In genomic region chr10:21519327-21519933, GRCh38 we compare ENCODE assay signal across 9 cellular contexts. TPM values are rescaled to one million over a fixed set of nuclear protein-coding genes. Genes with fewer than 3 reads are reported as not detected.
DNase-seq lines count a peak whose midpoint lies in the region; ATAC-seq lines count a peak whose summit lies in the region.
"Had no signal": no experiment of that assay in that cellular context is flagged by ENCODE, and none has a peak within 500 bp of the region (broad histone marks: within the 10 kb centered on the region; RNA-seq: fewer than 3 reads in every experiment).

No MANE protein-coding gene starts in this region.

- peaks cover 79% of the 10 kb centered on the region for H3K27me3 Mint-ChIP-seq in activated CD8-positive, alpha-beta T cell treated with anti-CD3 and anti-CD28 coated beads, Interleukin-2, amount 10 ng/mL, durations not matched to agents 7 days and 5 days (ENCODE audit: low read depth)
- peaks cover 97% of the 10 kb centered on the region for H3K27me3 Mint-ChIP-seq in stimulated activated naive CD8-positive, alpha-beta T cell treated with anti-CD3 and anti-CD28 coated beads, Interleukin-15, amount 100 ng/mL, for 72 hours

- H3K27ac Mint-ChIP-seq in activated CD8-positive, alpha-beta T cell treated with anti-CD3 and anti-CD28 coated beads, Interleukin-2, amount 10 ng/mL, durations not matched to agents 7 days and 5 days, result no peak overlapping the region
- no peak overlapping the region for H3K27ac Mint-ChIP-seq in stimulated activated naive CD8-positive, alpha-beta T cell treated with anti-CD3 and anti-CD28 coated beads, Interleukin-15, amount 100 ng/mL, for 72 hours

- H3K27me3 ChIP-seq in iPS-20b (ENCODE audit: insufficient read depth, low read length), result peaks cover 49% of the 10 kb centered on the region; the same call in 1 of the 2 replicates

- peak overlapping the region; percentile 72 for H3K4me3 Mint-ChIP-seq in activated CD8-positive, alpha-beta T cell treated with anti-CD3 and anti-CD28 coated beads, Interleukin-2, amount 10 ng/mL, durations not matched to agents 7 days and 5 days
- peak overlapping the region; percentile 84 to 86 for H3K4me3 Mint-ChIP-seq in stimulated activated naive CD8-positive, alpha-beta T cell treated with anti-CD3 and anti-CD28 coated beads, Interleukin-15, amount 100 ng/mL, for 72 hours

- H3K4me1 Mint-ChIP-seq in activated CD8-positive, alpha-beta T cell treated with anti-CD3 and anti-CD28 coated beads, Interleukin-2, amount 10 ng/mL, durations not matched to agents 7 days and 5 days (ENCODE audit: low read depth), result peaks cover 38% of the 10 kb centered on the region
- H3K4me1 Mint-ChIP-seq in stimulated activated naive CD8-positive, alpha-beta T cell treated with anti-CD3 and anti-CD28 coated beads, Interleukin-15, amount 100 ng/mL, for 72 hours, result peaks cover 45% of the 10 kb centered on the region

- no peaks in the 10 kb centered on the region for H3K9me3 Mint-ChIP-seq in activated CD8-positive, alpha-beta T cell treated with anti-CD3 and anti-CD28 coated beads, Interleukin-2, amount 10 ng/mL, durations not matched to agents 7 days and 5 days (ENCODE audit: insufficient read depth)
- no peaks in the 10 kb centered on the region for H3K9me3 Mint-ChIP-seq in stimulated activated naive CD8-positive, alpha-beta T cell treated with anti-CD3 and anti-CD28 coated beads, Interleukin-15, amount 100 ng/mL, for 72 hours

- no peak overlapping the region for H3K27ac ChIP-seq in iPS-20b (ENCODE audit: low read length)
- H3K27ac ChIP-seq: BLaER1 had no signal

- no peaks in the 10 kb centered on the region for H3K36me3 ChIP-seq in iPS-20b (ENCODE audit: insufficient read depth, low read depth, low read length)
- H3K36me3 ChIP-seq: BLaER1 had no signal

- CTCF ChIA-PET in activated CD8-positive, alpha-beta T cell treated with anti-CD3 and anti-CD28 coated beads, Interleukin-2, amount 10 ng/mL, durations not matched to agents 7 days and 5 days (lab: Charles Lee), result interaction anchor here (1.6 to 1.7 kb wide), 2 partner anchors 23 kb away, joined by 8 to 12 read pairs; no protein-coding TSS in a partner anchor

- H3K36me3 Mint-ChIP-seq in activated CD8-positive, alpha-beta T cell treated with anti-CD3 and anti-CD28 coated beads, Interleukin-2, amount 10 ng/mL, durations not matched to agents 7 days and 5 days (ENCODE audit: low read depth), result no peaks in the 10 kb centered on the region

- H3K4me3 ChIP-seq in iPS-20b (ENCODE audit: low read length), result peak overlapping the region; percentile 91
- H3K4me3 ChIP-seq: BLaER1 had no signal

- DNase-seq in NCI-H748 (lab: John Stamatoyannopoulos, UW; ENCODE audit: unreplicated experiment), result peak; percentile 32
- DNase-seq in NCI-H748 treated with DMSO at 0.1 percent for 48 hours (lab: John Stamatoyannopoulos, UW), result no peak
- DNase-seq in activated CD8-positive, alpha-beta T cell treated with anti-CD3 and anti-CD28 coated beads, Interleukin-2, amount 10 ng/mL, durations not matched to agents 7 days and 5 days, result no peak
- DNase-seq in stimulated activated naive CD8-positive, alpha-beta T cell treated with anti-CD3 and anti-CD28 coated beads, Interleukin-15, amount 100 ng/mL, for 72 hours, result no peak
- no peak for DNase-seq in NCI-H2081 treated with DMSO at 0.1 percent for 48 hours (lab: John Stamatoyannopoulos, UW)
- DNase-seq in NAMALWA (ENCODE audit: low spot score), result no peak

- ATAC-seq in activated CD8-positive, alpha-beta T cell treated with anti-CD3 and anti-CD28 coated beads, Interleukin-2, amount 10 ng/mL, durations not matched to agents 7 days and 5 days, result no peak
- no peak for ATAC-seq in stimulated activated naive CD8-positive, alpha-beta T cell treated with anti-CD3 and anti-CD28 coated beads, Interleukin-15, amount 100 ng/mL, for 72 hours
- ATAC-seq in GM18498 (IDR thresholded peaks at IDR 0.05; ENCODE audit: unreplicated experiment), result no peak

- peaks cover 62% of the 10 kb centered on the region for H3K4me1 ChIP-seq in iPS-20b (ENCODE audit: insufficient read depth, low read length)

- H3K9ac ChIP-seq in iPS-20b (ENCODE audit: low read depth, low read length), result peak overlapping the region; percentile 83; the same call in 1 of the 2 replicates
- H3K9ac ChIP-seq: BLaER1 had no signal

- H3K9me3 ChIP-seq in iPS-20b (ENCODE audit: insufficient read depth, low read depth, low read length), result no peaks in the 10 kb centered on the region
- H3K9me3 ChIP-seq: BLaER1 had no signal

- POLR2A ChIA-PET in activated CD8-positive, alpha-beta T cell treated with anti-CD3 and anti-CD28 coated beads, Interleukin-2, amount 10 ng/mL, durations not matched to agents 7 days and 5 days (lab: Charles Lee), result no interaction called here

RNA-seq across cellular contexts. Expression of gene SKIDA1, which starts 6.1 kb away (rescaled TPM):
- total RNA-seq in activated CD8-positive, alpha-beta T cell treated with anti-CD3 and anti-CD28 coated beads, Interleukin-2, amount 10 ng/mL, durations not matched to agents 7 days and 5 days, result under 1 TPM; 0.10 to 0.11 TPM

RNA-seq across cellular contexts. Expression of gene MLLT10, which starts 14.6 kb away (rescaled TPM):
- total RNA-seq in activated CD8-positive, alpha-beta T cell treated with anti-CD3 and anti-CD28 coated beads, Interleukin-2, amount 10 ng/mL, durations not matched to agents 7 days and 5 days, result 10 to 100 TPM; 46.0 to 47.1 TPM
